1 cellular context compared by ENCODE assay signal in genomic region chr7:7251742-7252141, GRCh38.
TF ChIP-seq lines count a peak whose summit lies in the region.

No MANE protein-coding gene starts in this region.

TF ChIP-seq in GM12878, 131 proteins besides CTCF, POLR2A, EP300 and RAD21 (continued from another document):
- TF ChIP-seq BCLAF1 (IDR thresholded peaks at IDR 0.05) (no peak), HDAC6 (IDR thresholded peaks at IDR 0.05; ENCODE audit: unreplicated experiment) (no peak), MTA2 (IDR thresholded peaks at IDR 0.05; ENCODE audit: low read depth) (peak; percentile 83), BACH1 (IDR thresholded peaks at IDR 0.05; ENCODE audit: borderline replicate concordance) (peak; percentile 61; the same call in 1 of the 2 replicates), NBN (IDR thresholded peaks at IDR 0.05) (peak; percentile 60; the same call in 1 of the 2 replicates), HSF1 (IDR thresholded peaks at IDR 0.05; ENCODE audit: low read depth, low read length) (peak; percentile 76; the same call in 1 of the 2 replicates), SIN3A (IDR thresholded peaks at IDR 0.05; ENCODE audit: low read depth, low read length) (no peak), KAT2A (conservative IDR thresholded peaks at IDR 0.05; ENCODE audit: control insufficient read depth, low read depth, low read length) (no peak), ZNF217 (IDR thresholded peaks at IDR 0.05) (peak; percentile 91), ZNF622 (IDR thresholded peaks at IDR 0.05) (no peak), E4F1 (IDR thresholded peaks at IDR 0.05; ENCODE audit: borderline replicate concordance, partially characterized antibody) (no peak)
